29 cellular contexts compared by ENCODE assay signal in the genomic region with DNA sequence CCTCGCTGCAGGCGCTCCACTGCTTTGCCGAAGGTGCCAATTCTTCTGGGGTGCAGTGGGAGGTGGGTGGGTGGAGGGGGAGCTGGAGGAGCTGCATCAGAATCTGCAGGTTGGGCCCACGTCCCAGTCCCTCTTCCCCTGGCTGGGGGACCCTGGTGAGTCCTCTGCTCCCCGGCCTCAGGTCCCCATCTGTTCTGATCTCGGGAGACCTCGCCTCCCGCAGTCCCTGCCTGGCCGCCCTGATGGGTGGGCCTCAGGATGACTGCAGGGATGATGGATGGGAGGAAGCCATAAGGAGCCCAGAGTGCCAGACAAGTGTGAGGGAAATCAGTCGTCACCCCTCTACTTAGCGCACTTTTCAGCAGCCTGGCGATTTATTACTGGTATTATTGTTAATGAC.
DNase-seq lines count a peak whose midpoint lies in the region; ATAC-seq, FAIRE-seq and TF ChIP-seq lines count a peak whose summit lies in the region.
"Had no signal": no experiment of that assay in that cellular context is flagged by ENCODE, and none has a peak within 500 bp of the region (broad histone marks: within the 10 kb centered on the region; RNA-seq: fewer than 3 reads in every experiment).

No MANE protein-coding gene starts in this region.

- intact Hi-C loops in K562 (cut with micrococcal nuclease) (no loop called here), kidney (cut with DNase I) (no loop called here)

- no peaks in the 10 kb centered on the region; the same call in 1 of the 2 replicates for H4K20me1 ChIP-seq in K562 (replicated peaks; ENCODE audit: control insufficient read depth, insufficient read depth, low read length)
- H4K20me1 ChIP-seq: BLaER1 had no signal

- peaks cover 7% of the 10 kb centered on the region for H3K4me1 Mint-ChIP-seq in activated naive CD4-positive, alpha-beta T cell treated with anti-CD3 and anti-CD28 coated beads, Interleukin-2, amount 10 ng/mL, durations not matched to agents 7 days and 5 days

- DNase-seq in K562 (ENCODE audit: extremely low read depth in 1 of 4, low spot score in 3 of 4) (no peak), kidney (peak; percentile 48), neuronal stem cell (ENCODE audit: low spot score) (no peak), superior temporal gyrus (ENCODE audit: extremely low spot score) (no peak), NCI-H2029 (lab: John Stamatoyannopoulos, UW) (no peak)
- no peak for DNase-seq in activated naive CD4-positive, alpha-beta T cell treated with anti-CD3 and anti-CD28 coated beads, Interleukin-2, amount 10 ng/mL, durations not matched to agents 7 days and 5 days
- DNase-seq: 8988T; ACHN; BE2C; C1 segment of cervical spinal cord; CD4-positive, alpha-beta memory T cell; CD4-positive, CD25-positive, alpha-beta regulatory T cell; CD8-positive, alpha-beta memory T cell; COR-L47; DMS 273 treated with DMSO at 0.1 percent for 48 hours; DMS153; DMS53; DMS79; DND-41; EL; GDM1 had no signal

- peaks cover 25% of the 10 kb centered on the region for H3K27me3 Mint-ChIP-seq in activated naive CD4-positive, alpha-beta T cell treated with anti-CD3 and anti-CD28 coated beads, Interleukin-2, amount 10 ng/mL, durations not matched to agents 7 days and 5 days

- H3K27ac Mint-ChIP-seq in activated naive CD4-positive, alpha-beta T cell treated with anti-CD3 and anti-CD28 coated beads, Interleukin-2, amount 10 ng/mL, durations not matched to agents 7 days and 5 days, result no peak overlapping the region
- H3K27ac Mint-ChIP-seq: CD14-positive monocyte; CD4-positive, alpha-beta memory T cell; CD4-positive, CD25-positive, alpha-beta regulatory T cell had no signal

- TF ChIP-seq EP300 in K562 (IDR thresholded peaks at IDR 0.05; ENCODE audit: low read length), result no peak

- ATAC-seq in K562, result no peak
- no peak for ATAC-seq in GM21619 (IDR thresholded peaks at IDR 0.05; ENCODE audit: unreplicated experiment)
- ATAC-seq: GM12878 had no signal

- CTCF ChIA-PET in HEK293 (lab: Yijun Ruan, JAX) (no interaction called here), K562 (lab: Yijun Ruan, JAX; ENCODE audit: low intra/inter-chr PET ratio) (no interaction called here)
- CTCF ChIA-PET in activated naive CD4-positive, alpha-beta T cell treated with anti-CD3 and anti-CD28 coated beads, Interleukin-2, amount 10 ng/mL, durations not matched to agents 7 days and 5 days (lab: Charles Lee), result no interaction called here

- BruUV-seq in K562 (replicated peaks; lab: Mats Ljungman, UMichigan), result no TSS peak

- no peak overlapping the region for H4K91ac ChIP-seq in neuronal stem cell (ENCODE audit: low read depth, low read length, poor library complexity)

- no peaks in the 10 kb centered on the region for H3K36me3 ChIP-seq in HEK293 (ENCODE audit: control insufficient read depth in 2 of 2, insufficient read depth in 1 of 2, low read length in 2 of 2)
- H3K36me3 ChIP-seq in K562 (ENCODE audit: control insufficient read depth, insufficient read depth, low read length), result no peaks in the 10 kb centered on the region
- H3K36me3 ChIP-seq in kidney (ENCODE audit: control insufficient read depth in 1 of 2, insufficient read depth in 2 of 2, low read length in 2 of 2), result no peaks in the 10 kb centered on the region
- H3K36me3 ChIP-seq in neuronal stem cell (replicated peaks in 1 of 2; ENCODE audit: control insufficient read depth in 2 of 2, insufficient read depth in 2 of 2, low read length in 2 of 2), result no peaks in the 10 kb centered on the region
- H3K36me3 ChIP-seq: BE2C, BLaER1 had no signal

- FAIRE-seq in K562 (lab: Jason Lieb, UNC), result no peak
- no peak for FAIRE-seq in kidney (lab: Jason Lieb, UNC)
- FAIRE-seq: A204.1, GM12878, GM12892, GM18507 had no signal

- H3K18ac ChIP-seq in neuronal stem cell (ENCODE audit: low read length), result no peak overlapping the region

- H3K9me3 ChIP-seq in HEK293 (ENCODE audit: control insufficient read depth, insufficient read depth, low read depth, low read length), result no peaks in the 10 kb centered on the region
- H3K9me3 ChIP-seq in K562 (replicated peaks; ENCODE audit: control insufficient read depth, insufficient read depth, low read depth, low read length), result no peaks in the 10 kb centered on the region
- peaks cover 0 to 5% of the 10 kb centered on the region in 2 donors for H3K9me3 ChIP-seq in kidney (ENCODE audit: control insufficient read depth in 1 of 2, low read length in 2 of 2)
- H3K9me3 ChIP-seq in neuronal stem cell (replicated peaks in 1 of 2; ENCODE audit: control insufficient read depth in 2 of 2, insufficient read depth in 1 of 2, low read depth in 1 of 2, low read length in 2 of 2), result no peaks in the 10 kb centered on the region
- H3K9me3 ChIP-seq: BE2C, BLaER1 had no signal

- no peak overlapping the region for H3K4me3 ChIP-seq in HEK293 (ENCODE audit: low read depth, low read length)
- no peak overlapping the region for H3K4me3 ChIP-seq in K562
- no peak overlapping the region for H3K4me3 ChIP-seq in kidney (ENCODE audit: low read length in 2 of 2)
- H3K4me3 ChIP-seq in neuronal stem cell (ENCODE audit: low read length in 2 of 2), result no peak overlapping the region
- H3K4me3 ChIP-seq: BLaER1, GM12878 had no signal

- H3K9me1 ChIP-seq in K562 (ENCODE audit: control insufficient read depth, insufficient read depth, low read length), result no peaks in the 10 kb centered on the region

- H2AK5ac ChIP-seq in neuronal stem cell (ENCODE audit: low read depth, low read length), result peak overlapping the region; percentile 22

- no peak overlapping the region for H2BK5ac ChIP-seq in neuronal stem cell (ENCODE audit: low read length)

- H4K8ac ChIP-seq in neuronal stem cell (ENCODE audit: low read depth, low read length), result no peak overlapping the region

- no peaks in the 10 kb centered on the region for H3K36me3 Mint-ChIP-seq in activated naive CD4-positive, alpha-beta T cell treated with anti-CD3 and anti-CD28 coated beads, Interleukin-2, amount 10 ng/mL, durations not matched to agents 7 days and 5 days
- H3K36me3 Mint-ChIP-seq: CD14-positive monocyte; CD4-positive, alpha-beta memory T cell; CD4-positive, CD25-positive, alpha-beta regulatory T cell; CD8-positive, alpha-beta memory T cell had no signal

- H2BK15ac ChIP-seq in neuronal stem cell (ENCODE audit: low read length), result no peak overlapping the region

- TF ChIP-seq CTCF in HEK293 (tag by site-specific recombination; IDR thresholded peaks at IDR 0.05), result no peak
- TF ChIP-seq CTCF in K562 (IDR thresholded peaks at IDR 0.05 in 2 of 3, conservative IDR thresholded peaks at IDR 0.05 in 1 of 3; ENCODE audit: insufficient read depth in 2 of 3, low read depth in 1 of 3, low read length in 3 of 3), result no peak
- no peak for TF ChIP-seq CTCF in kidney (IDR thresholded peaks at IDR 0.05; ENCODE audit: borderline replicate concordance, extremely low read depth, insufficient read depth)

- no peaks in the 10 kb centered on the region for H3K9me3 Mint-ChIP-seq in activated naive CD4-positive, alpha-beta T cell treated with anti-CD3 and anti-CD28 coated beads, Interleukin-2, amount 10 ng/mL, durations not matched to agents 7 days and 5 days
- H3K9me3 Mint-ChIP-seq: CD4-positive, CD25-positive, alpha-beta regulatory T cell had no signal

- no peaks in the 10 kb centered on the region for H3K79me1 ChIP-seq in neuronal stem cell (ENCODE audit: low read depth, low read length)

- H3K14ac ChIP-seq in neuronal stem cell (ENCODE audit: low read length), result no peak overlapping the region

- H3K4me2 ChIP-seq in K562 (ENCODE audit: insufficient read depth, low read length), result no peak overlapping the region
- no peak overlapping the region for H3K4me2 ChIP-seq in neuronal stem cell (ENCODE audit: insufficient read depth, low read length, poor library complexity, severe bottlenecking)
- H3K4me2 ChIP-seq: BLaER1 had no signal

- in situ Hi-C loops in K562 (cut with MboI), result no loop called here

- POLR2A ChIA-PET in HEK293 (lab: Yijun Ruan, JAX) (no interaction called here), K562 (lab: Yijun Ruan, JAX) (interaction anchor here (1.0 to 2.0 kb wide), 3 partner anchors 9 to 19 kb away, joined by 3 to 5 read pairs (median 3); no protein-coding TSS in a partner anchor)

- no peak overlapping the region for H2BK120ac ChIP-seq in neuronal stem cell (ENCODE audit: low read depth, low read length)

- H2AFZ ChIP-seq in K562 (ENCODE audit: low read depth, low read length) (no peak overlapping the region), neuronal stem cell (ENCODE audit: low read length) (no peak overlapping the region)

- no peak for TF ChIP-seq RAD21 in K562 (CRISPR knock-in tag; conservative IDR thresholded peaks at IDR 0.05 in 1 of 2, IDR thresholded peaks at IDR 0.05 in 1 of 2)

- H3K4ac ChIP-seq in neuronal stem cell (ENCODE audit: low read length), result no peak overlapping the region

- TF ChIP-seq POLR2A in K562 (conservative IDR thresholded peaks at IDR 0.05), result no peak

- 2% methylated on average over 11 of the region's 12 CpGs for WGBS in K562 (ENCODE audit: insufficient coverage, low coverage, missing lambda C conversion rate)
- WGBS in neuronal stem cell (ENCODE audit: extremely low coverage in 2 of 2, insufficient read length in 2 of 2, insufficient replicate concordance in 1 of 2), 2 donors, result no CpG with 5 or more reads among the region's 12 CpGs

- H3K9ac ChIP-seq in K562 (ENCODE audit: insufficient read depth in 1 of 2, low read depth in 2 of 2, low read length in 2 of 2) (no peak overlapping the region), kidney (ENCODE audit: low read length in 2 of 2) (no peak overlapping the region), neuronal stem cell (ENCODE audit: low read depth, low read length, poor library complexity) (no peak overlapping the region)
- H3K9ac ChIP-seq: BLaER1 had no signal

- H3K27ac ChIP-seq in HEK293 (ENCODE audit: extremely low read depth, low read depth, low read length) (no peak overlapping the region), K562 (ENCODE audit: extremely low read depth, low read depth, low read length) (no peak overlapping the region), kidney (ENCODE audit: low read depth in 2 of 2, low read length in 2 of 2) (no peak overlapping the region), neuronal stem cell (replicated peaks; ENCODE audit: low read length) (no peak overlapping the region)
- H3K27ac ChIP-seq: BLaER1 had no signal

- no peak overlapping the region for H2BK12ac ChIP-seq in neuronal stem cell (ENCODE audit: low read length)

- H3K4me1 ChIP-seq in HEK293 (ENCODE audit: control insufficient read depth, insufficient read depth, low read length) (no peaks in the 10 kb centered on the region; the same call in 1 of the 2 replicates), K562 (replicated peaks in 1 of 2; ENCODE audit: control insufficient read depth in 2 of 2, insufficient read depth in 2 of 2, low read length in 2 of 2) (no peaks in the 10 kb centered on the region), kidney (ENCODE audit: control insufficient read depth in 1 of 2, insufficient read depth in 1 of 2, low read depth in 1 of 2, low read length in 2 of 2) (no peaks in the 10 kb centered on the region), neuronal stem cell (ENCODE audit: control insufficient read depth in 2 of 2, insufficient read depth in 1 of 2, low read depth in 1 of 2, low read length in 2 of 2) (peaks cover 0 to 2% of the 10 kb centered on the region in 2 donors)

- H3K23ac ChIP-seq in neuronal stem cell (ENCODE audit: low read depth, low read length, poor library complexity), result no peak overlapping the region

- H3K79me2 ChIP-seq in K562 (ENCODE audit: control insufficient read depth, insufficient read depth, low read length), result no peaks in the 10 kb centered on the region

- peaks cover 11 to 71% of the 10 kb centered on the region in 2 experiments; a peak in 3 of 5 replicates for H3K27me3 ChIP-seq in K562 (ENCODE audit: control insufficient read depth in 2 of 2, insufficient read depth in 2 of 2, low read length in 2 of 2)
- H3K27me3 ChIP-seq in neuronal stem cell (ENCODE audit: control insufficient read depth in 3 of 3, insufficient read depth in 3 of 3, low read depth in 1 of 3, low read length in 3 of 3), result no peaks in the 10 kb centered on the region
- H3K27me3 ChIP-seq: BE2C, BLaER1 had no signal

- no peak overlapping the region for H3K4me3 Mint-ChIP-seq in activated naive CD4-positive, alpha-beta T cell treated with anti-CD3 and anti-CD28 coated beads, Interleukin-2, amount 10 ng/mL, durations not matched to agents 7 days and 5 days
- H3K4me3 Mint-ChIP-seq: CD14-positive monocyte; CD4-positive, alpha-beta memory T cell; CD4-positive, CD25-positive, alpha-beta regulatory T cell; CD8-positive, alpha-beta memory T cell had no signal
